ENCODE assay signal across 8 cellular contexts in genomic region chr9:35923927-35924763, GRCh38.
DNase-seq lines count a peak whose midpoint lies in the region; ATAC-seq lines count a peak whose summit lies in the region.

No MANE protein-coding gene starts in this region.

- H3K9me3 Mint-ChIP-seq in activated naive CD8-positive, alpha-beta T cell treated with anti-CD3 and anti-CD28 coated beads, Interleukin-2, amount 50 U/mL, for 24 hours: no peaks in the 10 kb centered on the region

- peak overlapping the region; percentile 38 for H3K4me3 Mint-ChIP-seq in activated naive CD8-positive, alpha-beta T cell treated with anti-CD3 and anti-CD28 coated beads, Interleukin-2, amount 50 U/mL, for 24 hours

- peak overlapping the region; percentile 47 for H3K27ac Mint-ChIP-seq in activated naive CD8-positive, alpha-beta T cell treated with anti-CD3 and anti-CD28 coated beads, Interleukin-2, amount 50 U/mL, for 24 hours

- peaks cover 23% of the 10 kb centered on the region for H3K4me1 Mint-ChIP-seq in activated naive CD8-positive, alpha-beta T cell treated with anti-CD3 and anti-CD28 coated beads, Interleukin-2, amount 50 U/mL, for 24 hours

- peak; percentile 14 to 27 for DNase-seq in activated CD4-positive, alpha-beta T cell treated with anti-CD3 and anti-CD28 coated beads for 4 hours
- no peak for DNase-seq in activated CD4-positive, alpha-beta T cell treated with anti-CD3 and anti-CD28 coated beads, Interleukin-2, amount 50 U/mL, for 1 hour
- DNase-seq in activated naive CD8-positive, alpha-beta T cell treated with anti-CD3 and anti-CD28 coated beads, Interleukin-2, amount 50 U/mL, for 24 hours: peak; percentile 25
- DNase-seq in inferior parietal cortex (ENCODE audit: extremely low spot score) (peak; percentile 57), NCI-H526 treated with DMSO at 0.1 percent for 48 hours (lab: John Stamatoyannopoulos, UW) (no peak)
- peak in 2 of 3 experiments; percentile 19 to 46 for DNase-seq in stimulated activated CD4-positive, alpha-beta T cell treated with anti-CD3 and anti-CD28 coated beads, TNF-alpha, amount 100 ng/mL, for 24 hours (ENCODE audit: low read depth in 3 of 3)

- peak; percentile 93 for ATAC-seq in activated naive CD8-positive, alpha-beta T cell treated with anti-CD3 and anti-CD28 coated beads, Interleukin-2, amount 50 U/mL, for 24 hours
- ATAC-seq in HG03469 (IDR thresholded peaks at IDR 0.05; ENCODE audit: unreplicated experiment): no peak
- no peak for ATAC-seq in GM21526 (IDR thresholded peaks at IDR 0.05; ENCODE audit: low FRiP score, unreplicated experiment)

- no peaks in the 10 kb centered on the region for H3K36me3 Mint-ChIP-seq in activated naive CD8-positive, alpha-beta T cell treated with anti-CD3 and anti-CD28 coated beads, Interleukin-2, amount 50 U/mL, for 24 hours (ENCODE audit: low read depth)

- H3K27me3 Mint-ChIP-seq in activated naive CD8-positive, alpha-beta T cell treated with anti-CD3 and anti-CD28 coated beads, Interleukin-2, amount 50 U/mL, for 24 hours: peaks cover 2% of the 10 kb centered on the region

Comparison
In these comparisons a context has a peak if more than half of its experiments do, and no peak if none do; other contexts are left out.
1. DNase-seq: peak in activated CD4-positive, alpha-beta T cell treated with anti-CD3 and anti-CD28 coated beads for 4 hours (2 of 2), activated naive CD8-positive, alpha-beta T cell treated with anti-CD3 and anti-CD28 coated beads, Interleukin-2, amount 50 U/mL, for 24 hours (single experiment), inferior parietal cortex (single experiment) and stimulated activated CD4-positive, alpha-beta T cell treated with anti-CD3 and anti-CD28 coated beads, TNF-alpha, amount 100 ng/mL, for 24 hours (2 of 3); none in activated CD4-positive, alpha-beta T cell treated with anti-CD3 and anti-CD28 coated beads, Interleukin-2, amount 50 U/mL, for 1 hour (single experiment) and NCI-H526 treated with DMSO at 0.1 percent for 48 hours (single experiment).